ENCODE assay signal across 8 cellular contexts in genomic region chr12:63103489-63104131, GRCh38. TPM values are rescaled to one million over a fixed set of nuclear protein-coding genes. Genes with fewer than 3 reads are reported as not detected.
DNase-seq lines count a peak whose midpoint lies in the region; ATAC-seq, FAIRE-seq and TF ChIP-seq lines count a peak whose summit lies in the region.

No MANE protein-coding gene starts in this region.

- H3K27ac ChIP-seq in AG04450 (ENCODE audit: low read depth, low read length) (no peak overlapping the region), astrocyte (ENCODE audit: low read depth, low read length) (no peak overlapping the region), left lung (no peak overlapping the region)

- H3K9ac ChIP-seq in astrocyte (ENCODE audit: low read length) = no peak overlapping the region

- POLR2A ChIA-PET in AG04450 (lab: Yijun Ruan, JAX) = no interaction called here

- H2AFZ ChIP-seq in astrocyte (ENCODE audit: low read depth, low read length) = no peak overlapping the region

- H3K36me3 ChIP-seq in astrocyte (ENCODE audit: insufficient read depth, low read length) (no peaks in the 10 kb centered on the region), left lung (no peaks in the 10 kb centered on the region)

- no peaks in the 10 kb centered on the region for H3K9me3 Mint-ChIP-seq in astrocyte (ENCODE audit: unreplicated experiment)

- DNase-seq in AG04450 (ENCODE audit: low read depth, low spot score) (no peak), G401 (ENCODE audit: low spot score) (peak; percentile 31), LoVo (ENCODE audit: low spot score) (peak; percentile 37), astrocyte (ENCODE audit: low read depth) (no peak), left lung (no peak), SKM-1 treated with dmso at 0.1 percent for 144 hours (lab: John Stamatoyannopoulos, UW; ENCODE audit: unreplicated experiment) (no peak)
- DNase-seq in stimulated activated naive CD8-positive, alpha-beta T cell treated with anti-CD3 and anti-CD28 coated beads, Interleukin-15, Interleukin-2, amounts not matched to agents 100 U/mL and 50 U/mL, for 24 hours = no peak

- peak; percentile 74 for TF ChIP-seq CTCF in AG04450 (IDR thresholded peaks at IDR 0.05; ENCODE audit: low read depth, low read length)
- peak; percentile 85 for TF ChIP-seq CTCF in astrocyte (IDR thresholded peaks at IDR 0.05; ENCODE audit: insufficient read depth, low read depth, low read length)
- TF ChIP-seq CTCF in left lung (IDR thresholded peaks at IDR 0.05) = peak; percentile 53 to 76

- no peak overlapping the region for H3K27ac Mint-ChIP-seq in astrocyte (ENCODE audit: unreplicated experiment)

- H3K4me3 ChIP-seq in AG04450 (ENCODE audit: low read depth, low read length) = no peak overlapping the region
- H3K4me3 ChIP-seq in astrocyte (ENCODE audit: insufficient read depth, low read depth, low read length) = no peak overlapping the region
- no peak overlapping the region for H3K4me3 ChIP-seq in left lung

- H3K4me3 Mint-ChIP-seq in astrocyte (ENCODE audit: unreplicated experiment) = no peak overlapping the region

- H3K4me1 ChIP-seq in astrocyte (ENCODE audit: insufficient read depth, low read length) (no peaks in the 10 kb centered on the region), left lung (no peaks in the 10 kb centered on the region)

- intact Hi-C loops in left lung (cut with DNase I) = no loop called here

- CTCF ChIA-PET in AG04450 (lab: Charles Lee) = interaction anchor here (0.6 to 1.5 kb wide), 6 partner anchors 9 to 777 kb away, joined by 3 to 6 read pairs (median 4); no protein-coding TSS in a partner anchor

- in situ Hi-C loops in G401 (cut with HindIII; ENCODE audit: low sequenced_read_pairs) = no loop called here

- H3K36me3 Mint-ChIP-seq in astrocyte (ENCODE audit: low read depth, unreplicated experiment) = no peaks in the 10 kb centered on the region

- peak; percentile 20 for FAIRE-seq in astrocyte (lab: Jason Lieb, UNC)

- no peaks in the 10 kb centered on the region for H4K20me1 ChIP-seq in astrocyte (ENCODE audit: insufficient read depth, low read length)

- H3K9me3 ChIP-seq in AG04450 (ENCODE audit: control insufficient read depth, insufficient read depth, low read length) (no peaks in the 10 kb centered on the region), astrocyte (ENCODE audit: insufficient read depth, low read depth, low read length) (no peaks in the 10 kb centered on the region), left lung (no peaks in the 10 kb centered on the region)

- H3K4me2 ChIP-seq in astrocyte (ENCODE audit: low read length) = no peak overlapping the region

- peak; percentile 47 for ATAC-seq in left lung
- ATAC-seq in stimulated activated naive CD8-positive, alpha-beta T cell treated with anti-CD3 and anti-CD28 coated beads, Interleukin-15, Interleukin-2, amounts not matched to agents 100 U/mL and 50 U/mL, for 24 hours = no peak
- ATAC-seq in HG03108 (IDR thresholded peaks at IDR 0.05; ENCODE audit: unreplicated experiment) = no peak

- H3K79me2 ChIP-seq in astrocyte (ENCODE audit: insufficient read depth, low read length) = no peaks in the 10 kb centered on the region

- no peaks in the 10 kb centered on the region for H3K27me3 ChIP-seq in AG04450 (ENCODE audit: control insufficient read depth, insufficient read depth, low read length)
- no peaks in the 10 kb centered on the region for H3K27me3 ChIP-seq in astrocyte (ENCODE audit: insufficient read depth, low read length)
- H3K27me3 ChIP-seq in left lung = no peaks in the 10 kb centered on the region

- peaks cover 7% of the 10 kb centered on the region for H3K27me3 Mint-ChIP-seq in astrocyte (ENCODE audit: low read depth, unreplicated experiment)

- H3K4me1 Mint-ChIP-seq in astrocyte (ENCODE audit: low read depth, unreplicated experiment) = peaks cover 3% of the 10 kb centered on the region

RNA-seq across cellular contexts. Expression of gene AVPR1A, which starts 47.4 kb away (rescaled TPM):
- not detected in 2 replicates for polyA plus RNA-seq in AG04450 (2011; rRNA removed)
- polyA minus RNA-seq in AG04450 (2011; rRNA and poly(A)+ RNA removed) = not detected in 2 replicates
- 0.03 TPM in 1 of 2 replicates, not detected in the other for total RNA-seq in G401 (2014; rRNA removed; shearing (Covaris generic))
- 0.05 TPM in 1 of 2 replicates, not detected in the other for total RNA-seq in astrocyte
- total RNA-seq in left lung = 1 to 10 TPM in 1 of 2 donors, under 1 TPM in 1; 0.26 to 1.1 TPM

Comparison
In these comparisons a context has a peak if more than half of its experiments do, and no peak if none do; other contexts are left out.
1. DNase-seq: peak in G401 (single experiment) and LoVo (single experiment); none in AG04450 (single experiment), astrocyte (single experiment), left lung (0 of 2), stimulated activated naive CD8-positive, alpha-beta T cell treated with anti-CD3 and anti-CD28 coated beads, Interleukin-15, Interleukin-2, amounts not matched to agents 100 U/mL and 50 U/mL, for 24 hours (single experiment) and SKM-1 treated with dmso at 0.1 percent for 144 hours (single experiment).
2. Peak in every context shown above with its lines, with median percentiles within 50 percentile points of each other: CTCF ChIP-seq.